In genomic region chr15:32352748-32353147, GRCh38 we compare ENCODE assay signal across 5 cellular contexts. TPM values are rescaled to one million over a fixed set of nuclear protein-coding genes. Genes with fewer than 3 reads are reported as not detected.
"Had no signal": no experiment of that assay in that cellular context is flagged by ENCODE, and none has a peak within 500 bp of the region (broad histone marks: within the 10 kb centered on the region; RNA-seq: fewer than 3 reads in every experiment).

No MANE protein-coding gene starts in this region.

RNA-seq across cellular contexts. Expression of gene GOLGA8K, which starts 50.3 kb away (rescaled TPM):
- total RNA-seq: activated CD4-positive, alpha-beta memory T cell treated with anti-CD3 and anti-CD28 coated beads for 36 hours; activated naive CD4-positive, alpha-beta T cell treated with anti-CD3 and anti-CD28 coated beads for 36 hours; ascending aorta; fibroblast of villous mesenchyme had no signal
- polyA plus RNA-seq: fibroblast of lung had no signal
